1 cellular context compared by ENCODE assay signal in the genomic region with DNA sequence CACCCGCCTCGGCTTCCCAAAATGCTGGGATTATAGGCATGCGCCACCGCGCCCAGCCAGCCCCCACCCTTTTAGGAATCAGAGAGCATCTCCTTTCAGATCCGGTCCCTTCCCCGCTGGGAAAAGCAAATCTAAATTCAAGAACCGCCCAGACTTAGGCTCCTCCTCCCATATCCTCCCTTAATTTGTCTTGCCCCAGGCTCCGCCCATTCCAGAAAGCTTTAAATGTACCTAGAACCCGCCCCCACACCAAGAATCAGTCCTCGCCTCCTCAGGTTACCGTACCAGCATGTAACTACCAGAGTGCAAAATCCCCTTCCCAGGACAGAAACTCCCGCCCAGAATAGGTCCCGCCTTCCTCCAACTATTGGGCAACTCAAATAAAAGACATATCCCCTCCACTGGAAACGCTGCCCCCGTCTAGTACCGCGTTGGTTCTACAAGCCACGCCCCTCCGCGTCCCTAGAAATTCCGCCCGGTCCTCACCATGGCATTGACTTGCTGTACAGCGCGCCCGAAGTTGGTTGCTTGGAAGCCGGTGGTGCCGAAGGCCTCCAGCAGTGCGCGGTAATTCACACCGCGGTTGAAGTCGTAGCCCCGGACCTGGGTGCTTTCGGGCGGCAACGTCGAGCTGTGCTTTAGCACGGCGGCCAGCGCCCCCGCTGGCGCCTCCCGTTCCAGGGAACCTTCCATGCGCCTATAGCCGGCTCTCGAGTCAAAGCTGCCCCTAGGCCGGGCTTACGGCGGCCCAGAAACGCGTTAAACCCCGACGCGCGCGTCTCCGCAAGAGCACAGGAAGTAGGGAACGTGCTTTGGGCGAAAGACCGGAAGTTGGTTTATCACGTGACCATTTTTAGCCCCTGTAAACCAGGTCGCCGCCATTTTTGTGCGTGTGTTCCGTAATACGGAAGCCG.
TF ChIP-seq lines count a peak whose summit lies in the region.

DHPS (minus strand) TSS at position 807 of the 914 bp plus-strand sequence; CDS start at position 693, 114 bp downstream.

TF ChIP-seq in HepG2, 621 proteins besides CTCF, POLR2A, EP300 and RAD21 (continued from another document):
- TF ChIP-seq, protein P1, sequence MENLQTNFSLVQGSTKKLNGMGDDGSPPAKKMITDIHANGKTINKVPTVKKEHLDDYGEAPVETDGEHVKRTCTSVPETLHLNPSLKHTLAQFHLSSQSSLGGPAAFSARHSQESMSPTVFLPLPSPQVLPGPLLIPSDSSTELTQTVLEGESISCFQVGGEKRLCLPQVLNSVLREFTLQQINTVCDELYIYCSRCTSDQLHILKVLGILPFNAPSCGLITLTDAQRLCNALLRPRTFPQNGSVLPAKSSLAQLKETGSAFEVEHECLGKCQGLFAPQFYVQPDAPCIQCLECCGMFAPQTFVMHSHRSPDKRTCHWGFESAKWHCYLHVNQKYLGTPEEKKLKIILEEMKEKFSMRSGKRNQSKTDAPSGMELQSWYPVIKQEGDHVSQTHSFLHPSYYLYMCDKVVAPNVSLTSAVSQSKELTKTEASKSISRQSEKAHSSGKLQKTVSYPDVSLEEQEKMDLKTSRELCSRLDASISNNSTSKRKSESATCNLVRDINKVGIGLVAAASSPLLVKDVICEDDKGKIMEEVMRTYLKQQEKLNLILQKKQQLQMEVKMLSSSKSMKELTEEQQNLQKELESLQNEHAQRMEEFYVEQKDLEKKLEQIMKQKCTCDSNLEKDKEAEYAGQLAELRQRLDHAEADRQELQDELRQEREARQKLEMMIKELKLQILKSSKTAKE (CRISPR knock-in tag; IDR thresholded peaks at IDR 0.05; ENCODE audit: borderline replicate concordance), result no peak
- TF ChIP-seq ELF4 (CRISPR knock-in tag; IDR thresholded peaks at IDR 0.05; ENCODE audit: borderline replicate concordance) (peak; percentile 71; the same call in 1 of the 2 replicates), ZNF605 (CRISPR knock-in tag; IDR thresholded peaks at IDR 0.05) (peak; percentile 51; the same call in 1 of the 2 replicates), ZNF670 (CRISPR knock-in tag; IDR thresholded peaks at IDR 0.05; ENCODE audit: borderline replicate concordance) (0 out of 2 replicates have a peak, but pooled peaks have one; percentile 28), NONO (IDR thresholded peaks at IDR 0.05) (no peak), NONO (CRISPR knock-in tag; conservative IDR thresholded peaks at IDR 0.05) (peak; percentile 85; the same call in 1 of the 2 replicates), LCORL (IDR thresholded peaks at IDR 0.05) (0 out of 2 replicates have a peak, but pooled peaks have one; percentile 71), LCORL (CRISPR knock-in tag; IDR thresholded peaks at IDR 0.05) (peak; percentile 61; the same call in 1 of the 2 replicates), ZNF331 (CRISPR knock-in tag; IDR thresholded peaks at IDR 0.05) (peak; percentile 36), ZNF264 (CRISPR knock-in tag; IDR thresholded peaks at IDR 0.05) (peak; percentile 2; the same call in 1 of the 2 replicates), ZNF546 (CRISPR knock-in tag; conservative IDR thresholded peaks at IDR 0.05) (peak; percentile 81), SIN3B (IDR thresholded peaks at IDR 0.05; ENCODE audit: low read length) (0 out of 2 replicates have a peak, but pooled peaks have one; percentile 47), SKI (IDR thresholded peaks at IDR 0.05; ENCODE audit: partially characterized antibody) (no peak), SNAPC4 (CRISPR knock-in tag; IDR thresholded peaks at IDR 0.05) (peak; percentile 71; the same call in 1 of the 2 replicates), FOXK2 (IDR thresholded peaks at IDR 0.05) (peak; percentile 69), KLF16 (CRISPR knock-in tag; IDR thresholded peaks at IDR 0.05) (0 out of 4 replicates have a peak, but pooled peaks of 1 of the 2 experiments have one; percentile 11)
- TF ChIP-seq, protein P2, sequence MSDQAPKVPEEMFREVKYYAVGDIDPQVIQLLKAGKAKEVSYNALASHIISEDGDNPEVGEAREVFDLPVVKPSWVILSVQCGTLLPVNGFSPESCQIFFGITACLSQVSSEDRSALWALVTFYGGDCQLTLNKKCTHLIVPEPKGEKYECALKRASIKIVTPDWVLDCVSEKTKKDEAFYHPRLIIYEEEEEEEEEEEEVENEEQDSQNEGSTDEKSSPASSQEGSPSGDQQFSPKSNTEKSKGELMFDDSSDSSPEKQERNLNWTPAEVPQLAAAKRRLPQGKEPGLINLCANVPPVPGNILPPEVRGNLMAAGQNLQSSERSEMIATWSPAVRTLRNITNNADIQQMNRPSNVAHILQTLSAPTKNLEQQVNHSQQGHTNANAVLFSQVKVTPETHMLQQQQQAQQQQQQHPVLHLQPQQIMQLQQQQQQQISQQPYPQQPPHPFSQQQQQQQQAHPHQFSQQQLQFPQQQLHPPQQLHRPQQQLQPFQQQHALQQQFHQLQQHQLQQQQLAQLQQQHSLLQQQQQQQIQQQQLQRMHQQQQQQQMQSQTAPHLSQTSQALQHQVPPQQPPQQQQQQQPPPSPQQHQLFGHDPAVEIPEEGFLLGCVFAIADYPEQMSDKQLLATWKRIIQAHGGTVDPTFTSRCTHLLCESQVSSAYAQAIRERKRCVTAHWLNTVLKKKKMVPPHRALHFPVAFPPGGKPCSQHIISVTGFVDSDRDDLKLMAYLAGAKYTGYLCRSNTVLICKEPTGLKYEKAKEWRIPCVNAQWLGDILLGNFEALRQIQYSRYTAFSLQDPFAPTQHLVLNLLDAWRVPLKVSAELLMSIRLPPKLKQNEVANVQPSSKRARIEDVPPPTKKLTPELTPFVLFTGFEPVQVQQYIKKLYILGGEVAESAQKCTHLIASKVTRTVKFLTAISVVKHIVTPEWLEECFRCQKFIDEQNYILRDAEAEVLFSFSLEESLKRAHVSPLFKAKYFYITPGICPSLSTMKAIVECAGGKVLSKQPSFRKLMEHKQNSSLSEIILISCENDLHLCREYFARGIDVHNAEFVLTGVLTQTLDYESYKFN (CRISPR knock-in tag; conservative IDR thresholded peaks at IDR 0.05), result peak; percentile 59
